ENCODE assay signal across 16 cellular contexts in the genomic region with DNA sequence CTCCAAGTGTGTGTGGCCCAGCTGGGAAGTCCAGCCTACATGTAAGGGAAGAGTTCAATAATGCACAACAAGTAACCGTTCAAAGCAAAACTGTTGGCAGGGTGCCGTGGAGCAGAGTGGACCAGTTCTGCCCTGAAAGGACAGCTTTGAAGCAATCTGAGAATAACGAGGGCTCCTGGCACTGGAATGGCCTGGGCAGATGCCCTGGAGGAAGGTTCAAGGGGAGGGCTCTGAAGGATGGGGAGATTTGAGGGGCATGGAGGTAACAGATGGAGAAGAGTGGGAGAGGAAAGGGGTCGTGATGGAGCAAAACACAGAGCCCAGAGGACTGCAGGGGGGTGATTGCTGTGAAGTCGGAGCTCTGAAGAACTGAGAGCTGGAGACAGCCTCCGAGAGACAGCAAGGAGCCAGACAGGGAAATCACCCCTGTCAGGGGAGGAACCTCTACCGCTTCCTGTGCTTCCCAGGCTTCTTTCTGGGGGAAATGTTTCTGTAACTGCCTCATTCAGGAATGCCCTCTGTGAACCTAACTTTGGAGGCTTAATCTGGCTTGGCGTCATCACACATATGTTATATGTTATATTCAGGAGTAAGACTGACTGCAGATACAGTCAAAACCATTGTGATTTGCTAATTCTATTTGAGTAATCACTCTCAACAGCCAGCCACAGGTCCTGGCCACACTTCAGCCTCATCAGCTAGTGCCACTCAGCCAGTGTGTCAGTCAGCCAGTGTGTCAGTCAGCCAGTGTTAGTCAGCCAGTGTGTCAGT. TPM values are rescaled to one million over a fixed set of nuclear protein-coding genes. Genes with fewer than 3 reads are reported as not detected.
DNase-seq lines count a peak whose midpoint lies in the region; ATAC-seq and TF ChIP-seq lines count a peak whose summit lies in the region.
"Had no signal": no experiment of that assay in that cellular context is flagged by ENCODE, and none has a peak within 500 bp of the region (broad histone marks: within the 10 kb centered on the region; RNA-seq: fewer than 3 reads in every experiment).

No MANE protein-coding gene starts in this region.

- DNase-seq in activated CD4-positive, CD25-positive, alpha-beta regulatory T cell (lab: John Stamatoyannopoulos, UW) = no peak
- DNase-seq in SK-N-MC (ENCODE audit: low read depth, low spot score) = peak; percentile 44
- DNase-seq in fibroblast of mammary gland (ENCODE audit: low read depth) = peak; percentile 64
- peak; percentile 41 for DNase-seq in non-pigmented ciliary epithelial cell (ENCODE audit: low read depth)
- no peak for DNase-seq in HEK293T (ENCODE audit: extremely low spot score)
- no peak for DNase-seq in right atrium auricular region (ENCODE audit: low spot score)
- DNase-seq: activated CD4-positive, alpha-beta T cell treated with anti-CD3 and anti-CD28 coated beads, Interleukin-2, amount 10 ng/mL, durations not matched to agents 7 days and 5 days; activated naive CD4-positive, alpha-beta T cell; Caco-2; cerebellar nuclear complex; GF-D8; left ventricle myocardium superior; naive thymus-derived CD8-positive, alpha-beta T cell; NCI-H82 had no signal

- H3K9me3 ChIP-seq in SK-N-MC (ENCODE audit: low read depth, low read length) (no peaks in the 10 kb centered on the region), right atrium auricular region (no peaks in the 10 kb centered on the region)
- H3K9me3 ChIP-seq: Caco-2 had no signal

- H3K4me1 ChIP-seq in right atrium auricular region = no peaks in the 10 kb centered on the region

- H3K27ac ChIP-seq in SK-N-MC = no peak overlapping the region
- no peak overlapping the region for H3K27ac ChIP-seq in right atrium auricular region

- peak; percentile 64 to 70 for ATAC-seq in activated CD4-positive, CD25-positive, alpha-beta regulatory T cell treated with anti-CD3 and anti-CD28 coated beads, Interleukin-2, amount 50 U/mL, for 24 hours
- no peak for ATAC-seq in GM18870 (IDR thresholded peaks at IDR 0.05; ENCODE audit: unreplicated experiment)
- ATAC-seq: left ventricle myocardium superior had no signal

- H3K9ac ChIP-seq in SK-N-MC (ENCODE audit: insufficient read length) = no peak overlapping the region

- no peaks in the 10 kb centered on the region for H3K27me3 ChIP-seq in right atrium auricular region

- CTCF ChIA-PET in HEK293T (lab: Yijun Ruan, JAX) = no interaction called here

- no peak overlapping the region for H3K4me3 ChIP-seq in SK-N-MC
- H3K4me3 ChIP-seq in fibroblast of mammary gland (ENCODE audit: control insufficient read depth, low read depth, low read length) = no peak overlapping the region
- H3K4me3 ChIP-seq in right atrium auricular region = no peak overlapping the region

- H3K36me3 ChIP-seq in SK-N-MC (ENCODE audit: insufficient read depth, low read length) (no peaks in the 10 kb centered on the region), right atrium auricular region (no peaks in the 10 kb centered on the region)

- POLR2A ChIA-PET in HEK293T (lab: Yijun Ruan, JAX) = no interaction called here

- no peak for TF ChIP-seq CTCF in fibroblast of mammary gland (conservative IDR thresholded peaks at IDR 0.05; ENCODE audit: control insufficient read depth, insufficient read depth, low read depth, low read length)
- TF ChIP-seq CTCF in right atrium auricular region (IDR thresholded peaks at IDR 0.05) = no peak

TF ChIP-seq in HEK293T, 16 proteins besides CTCF, POLR2A, EP300 and RAD21:
- no peak for TF ChIP-seq FOXM1 (IDR thresholded peaks at IDR 0.05; ENCODE audit: borderline replicate concordance)
- no peak for TF ChIP-seq ZNF384 (IDR thresholded peaks at IDR 0.05)
- no peak for TF ChIP-seq NFRKB (IDR thresholded peaks at IDR 0.05)
- TF ChIP-seq SUZ12 (IDR thresholded peaks at IDR 0.05) = no peak
- no peak for TF ChIP-seq SP1 (IDR thresholded peaks at IDR 0.05)
- no peak for TF ChIP-seq LEF1 (IDR thresholded peaks at IDR 0.05; ENCODE audit: borderline replicate concordance)
- no peak for TF ChIP-seq ARNT (IDR thresholded peaks at IDR 0.05)
- no peak for TF ChIP-seq HDGF (IDR thresholded peaks at IDR 0.05; ENCODE audit: borderline replicate concordance)
- TF ChIP-seq ELF4 (IDR thresholded peaks at IDR 0.05) = no peak
- TF ChIP-seq TARDBP (IDR thresholded peaks at IDR 0.05) = no peak
- no peak for TF ChIP-seq CTBP1 (IDR thresholded peaks at IDR 0.05; ENCODE audit: borderline replicate concordance)
- TF ChIP-seq FOXA1 (IDR thresholded peaks at IDR 0.05) = no peak
- TF ChIP-seq BHLHE40 (IDR thresholded peaks at IDR 0.05; ENCODE audit: borderline replicate concordance) = no peak
- no peak for TF ChIP-seq FOXK2 (IDR thresholded peaks at IDR 0.05)
- no peak for TF ChIP-seq L3MBTL2 (conservative IDR thresholded peaks at IDR 0.05)
- TF ChIP-seq, protein P1, sequence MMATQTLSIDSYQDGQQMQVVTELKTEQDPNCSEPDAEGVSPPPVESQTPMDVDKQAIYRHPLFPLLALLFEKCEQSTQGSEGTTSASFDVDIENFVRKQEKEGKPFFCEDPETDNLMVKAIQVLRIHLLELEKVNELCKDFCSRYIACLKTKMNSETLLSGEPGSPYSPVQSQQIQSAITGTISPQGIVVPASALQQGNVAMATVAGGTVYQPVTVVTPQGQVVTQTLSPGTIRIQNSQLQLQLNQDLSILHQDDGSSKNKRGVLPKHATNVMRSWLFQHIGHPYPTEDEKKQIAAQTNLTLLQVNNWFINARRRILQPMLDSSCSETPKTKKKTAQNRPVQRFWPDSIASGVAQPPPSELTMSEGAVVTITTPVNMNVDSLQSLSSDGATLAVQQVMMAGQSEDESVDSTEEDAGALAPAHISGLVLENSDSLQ (IDR thresholded peaks at IDR 0.05) = no peak

RNA-seq across cellular contexts. Expression of a gene that starts 41.2 kb away (rescaled TPM):
- 1 to 10 TPM in 1 of 2 donors, under 1 TPM in 1; 0.30 to 1.3 TPM for total RNA-seq in right atrium auricular region

RNA-seq across cellular contexts. Expression of a gene that starts 43.5 kb away (rescaled TPM):
- total RNA-seq in right atrium auricular region = 1 to 10 TPM in 1 of 2 donors, under 1 TPM in 1; 0.67 to 1.3 TPM

Comparison
In these comparisons a context has a peak if more than half of its experiments do, and no peak if none do; other contexts are left out.
1. DNase-seq: peak in SK-N-MC (single experiment), fibroblast of mammary gland (single experiment) and non-pigmented ciliary epithelial cell (single experiment); none in activated CD4-positive, CD25-positive, alpha-beta regulatory T cell (0 of 4), HEK293T (single experiment) and right atrium auricular region (single experiment).